8 cellular contexts compared by ENCODE assay signal in genomic region chr9:127311239-127311741, GRCh38. TPM values are rescaled to one million over a fixed set of nuclear protein-coding genes. Genes with fewer than 3 reads are reported as not detected.
A peak's percentile ranks its signal among the peaks of the same experiment; 100 is the strongest.
DNase-seq lines count a peak whose midpoint lies in the region; ATAC-seq lines count a peak whose summit lies in the region.

No MANE protein-coding gene starts in this region.

- in situ Hi-C loops in G401 (cut with HindIII; ENCODE audit: low sequenced_read_pairs), result no loop called here

- peaks cover 5% of the 10 kb centered on the region for H3K27me3 Mint-ChIP-seq in activated naive CD8-positive, alpha-beta T cell treated with anti-CD3 and anti-CD28 coated beads, Interleukin-2, amount 50 U/mL, for 24 hours

- no peak overlapping the region for H3K27ac Mint-ChIP-seq in activated naive CD8-positive, alpha-beta T cell treated with anti-CD3 and anti-CD28 coated beads, Interleukin-2, amount 50 U/mL, for 24 hours

- H3K4me3 Mint-ChIP-seq in activated naive CD8-positive, alpha-beta T cell treated with anti-CD3 and anti-CD28 coated beads, Interleukin-2, amount 50 U/mL, for 24 hours, result no peak overlapping the region

- peak; percentile 22 for DNase-seq in G401 (ENCODE audit: low spot score)
- DNase-seq in NCI-H1694 (lab: John Stamatoyannopoulos, UW), result peak; percentile 34
- DNase-seq in activated naive CD8-positive, alpha-beta T cell treated with anti-CD3 and anti-CD28 coated beads, Interleukin-2, amount 50 U/mL, for 24 hours, result peak; percentile 32
- peak; percentile 51 for DNase-seq in iPS-NIHi7 (ENCODE audit: extremely low spot score)
- DNase-seq in stimulated activated CD8-positive, alpha-beta memory T cell treated with anti-CD3 and anti-CD28 coated beads, Interleukin-4, amount 100 ng/mL, for 24 hours (ENCODE audit: low read depth), result peak; percentile 1
- no peak for DNase-seq in activated effector memory CD4-positive, alpha-beta T cell treated with anti-CD3 and anti-CD28 coated beads, Interleukin-2, amount 50 U/mL, for 16 hours
- DNase-seq in CD1c-positive myeloid dendritic cell (ENCODE audit: extremely low spot score), result no peak

- no peaks in the 10 kb centered on the region for H3K4me1 Mint-ChIP-seq in activated naive CD8-positive, alpha-beta T cell treated with anti-CD3 and anti-CD28 coated beads, Interleukin-2, amount 50 U/mL, for 24 hours

- no peaks in the 10 kb centered on the region for H3K36me3 Mint-ChIP-seq in activated naive CD8-positive, alpha-beta T cell treated with anti-CD3 and anti-CD28 coated beads, Interleukin-2, amount 50 U/mL, for 24 hours (ENCODE audit: low read depth)

- no peak for ATAC-seq in activated naive CD8-positive, alpha-beta T cell treated with anti-CD3 and anti-CD28 coated beads, Interleukin-2, amount 50 U/mL, for 24 hours
- no peak for ATAC-seq in HG02981 (IDR thresholded peaks at IDR 0.05; ENCODE audit: unreplicated experiment)

- H3K9me3 Mint-ChIP-seq in activated naive CD8-positive, alpha-beta T cell treated with anti-CD3 and anti-CD28 coated beads, Interleukin-2, amount 50 U/mL, for 24 hours, result no peaks in the 10 kb centered on the region

RNA-seq across cellular contexts. Expression of gene GARNL3, which starts 46.7 kb away (rescaled TPM):
- total RNA-seq in G401 (2014; rRNA removed; shearing (Covaris generic)), result 7.5 and 14.3 TPM in 2 replicates

Comparison
In these comparisons a context has a peak if more than half of its experiments do, and no peak if none do; other contexts are left out.
1. DNase-seq: peak in G401 (single experiment), NCI-H1694 (single experiment), activated naive CD8-positive, alpha-beta T cell treated with anti-CD3 and anti-CD28 coated beads, Interleukin-2, amount 50 U/mL, for 24 hours (single experiment), iPS-NIHi7 (single experiment) and stimulated activated CD8-positive, alpha-beta memory T cell treated with anti-CD3 and anti-CD28 coated beads, Interleukin-4, amount 100 ng/mL, for 24 hours (single experiment); none in activated effector memory CD4-positive, alpha-beta T cell treated with anti-CD3 and anti-CD28 coated beads, Interleukin-2, amount 50 U/mL, for 16 hours (single experiment) and CD1c-positive myeloid dendritic cell (single experiment).